Comparison of ENCODE assay signal across 23 cellular contexts in genomic region chr19:49583239-49583638, GRCh38. TPM values are rescaled to one million over a fixed set of nuclear protein-coding genes. Genes with fewer than 3 reads are reported as not detected.
"Had no signal": no experiment of that assay in that cellular context is flagged by ENCODE, and none has a peak within 500 bp of the region (broad histone marks: within the 10 kb centered on the region; RNA-seq: fewer than 3 reads in every experiment).

No MANE protein-coding gene starts in this region.

- H3K36me3 ChIP-seq: brain microvascular endothelial cell, Peyer's patch had no signal

- DNase-seq: activated CD4-positive, alpha-beta T cell treated with anti-CD3 and anti-CD28 coated beads for 48 hours; activated CD4-positive, alpha-beta T cell treated with anti-CD3 and anti-CD28 coated beads, Interleukin-2, amount 50 U/mL, for 4 hours; activated CD4-positive, CD25-positive, alpha-beta regulatory T cell treated with anti-CD3 and anti-CD28 coated beads, Interleukin-2, amount 50 U/mL, for 72 hours; activated CD8-positive, alpha-beta T cell treated with anti-CD3 and anti-CD28 coated beads, Interleukin-2, amount 10 ng/mL, durations not matched to agents 7 days and 5 days; activated effector memory CD4-positive, alpha-beta T cell treated with anti-CD3 and anti-CD28 coated beads, Interleukin-2, amount 50 U/mL, for 16 hours; activated naive CD4-positive, alpha-beta T cell treated with Interleukin-2 at 50 U/mL for 16 hours; activated T-cell treated with anti-CD3 and anti-CD28 coated beads, Interleukin-2, amount 50 U/mL, for 4 hours; brain microvascular endothelial cell; caudate nucleus; MM.1S; NCI-H1105; NCI-H1436; NCI-H1694 treated with DMSO at 0.1 percent for 48 hours; NCI-H2029 treated with DMSO at 0.1 percent for 48 hours; NCI-H510A treated with DMSO at 0.1 percent for 48 hours; NCI-H69; Peyer's patch; SHP77; T-helper 17 cell; T-helper 9 cell had no signal

- H3K27ac ChIP-seq: brain microvascular endothelial cell, Peyer's patch, SJSA1 had no signal

- ATAC-seq: activated CD8-positive, alpha-beta T cell treated with anti-CD3 and anti-CD28 coated beads, Interleukin-2, amount 10 ng/mL, durations not matched to agents 7 days and 5 days; activated naive CD4-positive, alpha-beta T cell treated with anti-CD3 and anti-CD28 coated beads, Interleukin-2, amount 50 U/mL, for 72 hours; activated T-cell treated with anti-CD3 and anti-CD28 coated beads, Interleukin-2, amount 50 U/mL, for 4 hours; T-helper 17 cell; WTC11 had no signal

- H3K4me3 ChIP-seq: Peyer's patch, SJSA1 had no signal

- H3K9me3 ChIP-seq: Peyer's patch, SJSA1 had no signal

- H3K27me3 ChIP-seq: brain microvascular endothelial cell, Peyer's patch, SJSA1 had no signal

RNA-seq across cellular contexts. Expression of gene PRRG2, which starts 2.1 kb away (rescaled TPM):
- total RNA-seq: SJSA1 had no signal
